ENCODE assay signal across 9 cellular contexts in the genomic region with DNA sequence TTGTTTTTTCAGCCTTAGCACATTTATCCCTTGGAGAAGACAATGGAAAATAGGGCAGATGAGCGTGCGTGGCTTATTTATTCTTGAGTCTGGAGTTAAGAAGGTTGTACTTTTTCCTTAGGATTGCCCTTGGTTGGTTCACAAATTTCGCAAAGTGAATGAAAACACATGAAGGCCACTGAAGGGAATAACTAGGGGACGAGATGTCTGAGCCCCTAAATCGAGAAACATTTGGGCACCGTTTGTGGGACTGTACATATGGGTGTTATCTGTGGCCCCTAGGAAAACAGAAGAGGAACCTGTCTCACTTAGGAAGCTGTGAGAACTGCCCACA. TPM values are rescaled to one million over a fixed set of nuclear protein-coding genes. Genes with fewer than 3 reads are reported as not detected.
A peak's percentile ranks its signal among the peaks of the same experiment; 100 is the strongest.
DNase-seq lines count a peak whose midpoint lies in the region; ATAC-seq, FAIRE-seq and TF ChIP-seq lines count a peak whose summit lies in the region.
"Had no signal": no experiment of that assay in that cellular context is flagged by ENCODE, and none has a peak within 500 bp of the region (broad histone marks: within the 10 kb centered on the region; RNA-seq: fewer than 3 reads in every experiment).

No MANE protein-coding gene starts in this region.

- 36 to 54% (median 49%) methylated on average over 6 of the region's 6 CpGs for WGBS in heart left ventricle, 4 donors
- WGBS in transverse colon (ENCODE audit: low coverage in 1 of 2), 2 donors, result 41 to 49% methylated on average over 6 of the region's 6 CpGs

- FAIRE-seq in D721Med (lab: Jason Lieb, UNC), result no peak
- FAIRE-seq: G401.6 had no signal

- no peaks in the 10 kb centered on the region for H3K9me3 Mint-ChIP-seq in activated CD4-positive, alpha-beta memory T cell treated with anti-CD3 and anti-CD28 coated beads, Interleukin-2, amount 10 ng/mL, durations not matched to agents 7 days and 5 days

- no peak for DNase-seq in heart left ventricle
- no peak for DNase-seq in left ventricle myocardium superior
- no peak for DNase-seq in activated CD4-positive, alpha-beta memory T cell treated with anti-CD3 and anti-CD28 coated beads, Interleukin-2, amount 10 ng/mL, durations not matched to agents 7 days and 5 days
- DNase-seq in transverse colon, result no peak
- DNase-seq in UCSD-AML1 (lab: John Stamatoyannopoulos, UW; ENCODE audit: unreplicated experiment), result no peak
- DNase-seq in D721Med (ENCODE audit: insufficient read length, low spot score), result no peak

- no peaks in the 10 kb centered on the region for H3K36me3 ChIP-seq in heart left ventricle
- H3K36me3 ChIP-seq in transverse colon, result no peaks in the 10 kb centered on the region

- peaks cover 3% of the 10 kb centered on the region for H3K36me3 Mint-ChIP-seq in activated CD4-positive, alpha-beta memory T cell treated with anti-CD3 and anti-CD28 coated beads, Interleukin-2, amount 10 ng/mL, durations not matched to agents 7 days and 5 days (ENCODE audit: low read depth)

- no peaks in the 10 kb centered on the region for H3K27me3 Mint-ChIP-seq in activated CD4-positive, alpha-beta memory T cell treated with anti-CD3 and anti-CD28 coated beads, Interleukin-2, amount 10 ng/mL, durations not matched to agents 7 days and 5 days

- POLR2A ChIA-PET in activated CD4-positive, alpha-beta memory T cell treated with anti-CD3 and anti-CD28 coated beads, Interleukin-2, amount 10 ng/mL, durations not matched to agents 7 days and 5 days (lab: Charles Lee), result interaction anchor here (0.7 to 1.0 kb wide), 3 partner anchors 19 to 105 kb away, joined by 3 to 4 read pairs (median 4); a partner anchor contains a TSS

- H3K27ac Mint-ChIP-seq in activated CD4-positive, alpha-beta memory T cell treated with anti-CD3 and anti-CD28 coated beads, Interleukin-2, amount 10 ng/mL, durations not matched to agents 7 days and 5 days, result peak overlapping the region; percentile 88

- H3K4me3 Mint-ChIP-seq in activated CD4-positive, alpha-beta memory T cell treated with anti-CD3 and anti-CD28 coated beads, Interleukin-2, amount 10 ng/mL, durations not matched to agents 7 days and 5 days, result peak overlapping the region; percentile 81

- H3K9me3 ChIP-seq in heart left ventricle (no peaks in the 10 kb centered on the region), iPS-18c (ENCODE audit: control insufficient read depth, insufficient read depth, low read length) (no peaks in the 10 kb centered on the region), transverse colon (no peaks in the 10 kb centered on the region)

- TF ChIP-seq CTCF in heart left ventricle (IDR thresholded peaks at IDR 0.05) (no peak), transverse colon (IDR thresholded peaks at IDR 0.05) (no peak), D721Med (IDR thresholded peaks at IDR 0.05; ENCODE audit: insufficient read depth, missing control alignments) (no peak)

- TF ChIP-seq POLR2A in heart left ventricle (IDR thresholded peaks at IDR 0.05) (no peak), transverse colon (IDR thresholded peaks at IDR 0.05) (no peak)

- H3K27ac ChIP-seq in heart left ventricle (peak overlapping the region in 1 of 12 donors; percentile 87), transverse colon (no peak overlapping the region)

- in situ Hi-C loops in transverse colon (cut with MboI; ENCODE audit: low pct_ligation_motif_present in 1 of 4, low pct_unique_long_range_greater_than_20kb in 1 of 4, low sequenced_read_pairs in 3 of 4), result no loop called here

- CTCF ChIA-PET in activated CD4-positive, alpha-beta memory T cell treated with anti-CD3 and anti-CD28 coated beads, Interleukin-2, amount 10 ng/mL, durations not matched to agents 7 days and 5 days (lab: Charles Lee), result interaction anchor here (1.0 kb wide), 1 partner anchor 73 kb away, joined by 4 read pairs; no protein-coding TSS in a partner anchor

- H3K4me1 ChIP-seq in heart left ventricle (peaks cover 0 to 33% (median 8%) of the 10 kb centered on the region in 12 donors), transverse colon (peaks cover 7 to 41% (median 31%) of the 10 kb centered on the region in 4 donors)

- H3K4me3 ChIP-seq in heart left ventricle (peak overlapping the region in 9 of 12 donors; percentile 52 to 73 (median 64)), iPS-18c (ENCODE audit: insufficient read depth, low read depth, low read length) (peak overlapping the region; percentile 80; the same call in 1 of the 2 replicates), transverse colon (peak overlapping the region in 3 of 4 donors; percentile 41 to 56 (median 46))

- no peaks in the 10 kb centered on the region for H3K27me3 ChIP-seq in heart left ventricle
- no peaks in the 10 kb centered on the region for H3K27me3 ChIP-seq in transverse colon

- peaks cover 48% of the 10 kb centered on the region for H3K4me1 Mint-ChIP-seq in activated CD4-positive, alpha-beta memory T cell treated with anti-CD3 and anti-CD28 coated beads, Interleukin-2, amount 10 ng/mL, durations not matched to agents 7 days and 5 days

- intact Hi-C loops in heart left ventricle (cut with DNase I) (loop anchor here in 9 of 10 donors (1.0 to 10.0 kb wide), 7 partner anchors 39 to 108 kb away; no protein-coding TSS in a partner anchor), left ventricle myocardium superior (cut with micrococcal nuclease) (no loop called here), transverse colon (cut with DNase I; ENCODE audit: low total_unique reads) (loop anchor here (5.0 kb wide), 1 partner anchor 39 kb away; no protein-coding TSS in a partner anchor)

- ATAC-seq in heart left ventricle (no peak), left ventricle myocardium superior (no peak), HG03520 (IDR thresholded peaks at IDR 0.05; ENCODE audit: unreplicated experiment) (no peak)

- no peak for TF ChIP-seq EP300 in transverse colon (IDR thresholded peaks at IDR 0.05; ENCODE audit: low read depth)

RNA-seq across cellular contexts. Expression of a gene that starts 19.4 kb away (rescaled TPM):
- total RNA-seq in heart left ventricle (10 to 100 TPM; 14.7 to 37.7 (median 19.8) TPM), left ventricle myocardium superior (19.2 TPM), transverse colon (100 to 1,000 TPM in 1 of 4 donors, 10 to 100 TPM in 3; 27.3 to 237 (median 48.9) TPM)
- polyA plus RNA-seq in heart left ventricle, result 10 to 100 TPM; 15.1 to 33.5 TPM
- total RNA-seq in activated CD4-positive, alpha-beta memory T cell treated with anti-CD3 and anti-CD28 coated beads, Interleukin-2, amount 10 ng/mL, durations not matched to agents 7 days and 5 days, result 10 to 100 TPM; 56.8 to 58.0 TPM
